Comparison of ENCODE assay signal across 25 cellular contexts in genomic region chr14:99381688-99382060, GRCh38.
"Had no signal": no experiment of that assay in that cellular context is flagged by ENCODE, and none has a peak within 500 bp of the region (broad histone marks: within the 10 kb centered on the region; RNA-seq: fewer than 3 reads in every experiment).

No MANE protein-coding gene starts in this region.

- H3K36me3 Mint-ChIP-seq: activated naive CD4-positive, alpha-beta T cell treated with anti-CD3 and anti-CD28 coated beads, Interleukin-2, amount 50 U/mL, for 24 hours; memory B cell; natural killer cell treated with Interleukin-12 subunit alpha and Interleukin-12 subunit beta and Interleukin-15 and Interleukin-18, amount 100 ng/mL, for 72 hours had no signal

- H3K27ac ChIP-seq: epithelial cell of prostate, esophagus squamous epithelium, heart right ventricle, neutrophil, ovary, right lobe of liver, testis, transverse colon had no signal

- H3K4me1 Mint-ChIP-seq: activated CD4-positive, alpha-beta T cell treated with anti-CD3 and anti-CD28 coated beads for 36 hours had no signal

- H3K4me1 ChIP-seq: heart right ventricle, testis had no signal

- H3K9me3 ChIP-seq: esophagus squamous epithelium, neutrophil, ovary, right lobe of liver, testis, transverse colon had no signal

- H3K27me3 ChIP-seq: ovary, right lobe of liver, testis had no signal

- H3K9me3 Mint-ChIP-seq: activated naive CD4-positive, alpha-beta T cell treated with anti-CD3 and anti-CD28 coated beads, Interleukin-2, amount 50 U/mL, for 24 hours; activated naive CD8-positive, alpha-beta T cell treated with anti-CD3 and anti-CD28 coated beads, Interleukin-2, amount 50 U/mL, for 24 hours; dendritic cell treated with granulocyte-macrophage colony-stimulating factor and Interleukin-4, amounts not matched to agents 40 ng/mL and 50 ng/mL, for 4 days; memory B cell; natural killer cell treated with Interleukin-12 subunit alpha and Interleukin-12 subunit beta and Interleukin-15 and Interleukin-18, amount 100 ng/mL, for 72 hours; T-helper 2 cell treated with Interferon-gamma antibody and Interleukin-4, amounts not matched to agents 5 μg/mL and 100 μg/mL, for 36 hours had no signal

- ATAC-seq: activated CD4-positive, alpha-beta T cell treated with anti-CD3 and anti-CD28 coated beads for 36 hours; activated naive CD8-positive, alpha-beta T cell treated with anti-CD3 and anti-CD28 coated beads, Interleukin-2, amount 50 U/mL, for 24 hours; right lobe of liver; stimulated activated naive CD8-positive, alpha-beta T cell treated with anti-CD3 and anti-CD28 coated beads, Interleukin-15, Interleukin-2, amounts not matched to agents 100 U/mL and 50 U/mL, for 24 hours had no signal

- H3K4me3 Mint-ChIP-seq: activated CD4-positive, alpha-beta T cell treated with anti-CD3 and anti-CD28 coated beads for 36 hours; activated naive CD4-positive, alpha-beta T cell treated with anti-CD3 and anti-CD28 coated beads, Interleukin-2, amount 50 U/mL, for 24 hours; activated naive CD8-positive, alpha-beta T cell treated with anti-CD3 and anti-CD28 coated beads, Interleukin-2, amount 50 U/mL, for 24 hours; dendritic cell treated with granulocyte-macrophage colony-stimulating factor and Interleukin-4, amounts not matched to agents 40 ng/mL and 50 ng/mL, for 4 days; memory B cell; natural killer cell treated with Interleukin-12 subunit alpha and Interleukin-12 subunit beta and Interleukin-15 and Interleukin-18, amount 100 ng/mL, for 72 hours; T-helper 2 cell treated with Interferon-gamma antibody and Interleukin-4, amounts not matched to agents 5 μg/mL and 100 μg/mL, for 36 hours had no signal

- H3K27ac Mint-ChIP-seq: activated CD4-positive, alpha-beta T cell treated with anti-CD3 and anti-CD28 coated beads for 36 hours; activated naive CD4-positive, alpha-beta T cell treated with anti-CD3 and anti-CD28 coated beads, Interleukin-2, amount 50 U/mL, for 24 hours; activated naive CD8-positive, alpha-beta T cell treated with anti-CD3 and anti-CD28 coated beads, Interleukin-2, amount 50 U/mL, for 24 hours; dendritic cell treated with granulocyte-macrophage colony-stimulating factor and Interleukin-4, amounts not matched to agents 40 ng/mL and 50 ng/mL, for 4 days; memory B cell; progenitor cell of endocrine pancreas; T-helper 2 cell treated with Interferon-gamma antibody and Interleukin-4, amounts not matched to agents 5 μg/mL and 100 μg/mL, for 36 hours had no signal

- DNase-seq: activated CD4-positive, alpha-beta T cell treated with anti-CD3 and anti-CD28 coated beads for 36 hours; activated CD4-positive, alpha-beta T cell treated with anti-CD3 and anti-CD28 coated beads, Interleukin-2, amount 50 U/mL, for 48 hours; activated CD4-positive, CD25-positive, alpha-beta regulatory T cell; activated CD8-positive, alpha-beta memory T cell treated with anti-CD3 and anti-CD28 coated beads for 24 hours; activated gamma-delta T cell treated with Interleukin-2 at 50 U/mL for 16 hours; activated naive CD8-positive, alpha-beta T cell treated with anti-CD3 and anti-CD28 coated beads, Interleukin-2, amount 50 U/mL, for 24 hours; amygdala; caudate nucleus; esophagus squamous epithelium; foreskin melanocyte; heart right ventricle; ovary; stimulated activated CD4-positive, alpha-beta T cell treated with anti-CD3 and anti-CD28 coated beads, Interleukin-2, amount 100 ng/mL, for 48 hours; stimulated activated naive CD8-positive, alpha-beta T cell treated with anti-CD3 and anti-CD28 coated beads, Interleukin-15, Interleukin-2, amounts not matched to agents 100 U/mL and 50 U/mL, for 24 hours; testis; transverse colon had no signal
